Comparison of ENCODE assay signal across 13 cellular contexts in the genomic region with DNA sequence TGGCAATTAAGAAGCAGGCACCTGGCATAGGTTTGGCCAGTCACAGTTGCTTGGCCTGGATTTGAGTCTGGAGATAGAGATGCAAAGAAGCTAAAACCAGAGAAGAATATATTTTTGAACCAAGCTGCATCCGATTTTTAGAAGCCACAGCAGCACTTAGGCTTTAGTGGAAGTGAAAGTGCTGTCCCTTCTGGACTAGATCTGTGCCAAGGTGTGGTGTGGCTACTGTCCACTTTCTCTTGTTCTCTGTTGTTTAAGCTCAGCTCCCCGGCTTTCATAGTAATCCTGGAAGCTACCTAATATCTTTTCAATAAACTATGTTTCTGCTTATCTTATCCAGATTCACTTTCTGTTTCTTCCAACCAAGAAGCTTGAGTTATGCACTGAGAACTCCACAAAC.
DNase-seq lines count a peak whose midpoint lies in the region; ATAC-seq and TF ChIP-seq lines count a peak whose summit lies in the region.
"Had no signal": no experiment of that assay in that cellular context is flagged by ENCODE, and none has a peak within 500 bp of the region (broad histone marks: within the 10 kb centered on the region; RNA-seq: fewer than 3 reads in every experiment).

No MANE protein-coding gene starts in this region.

- no peaks in the 10 kb centered on the region for H4K20me1 ChIP-seq in OCI-LY3 (ENCODE audit: insufficient read depth, low read length)

- H3K4me3 Mint-ChIP-seq in CD4-positive, alpha-beta memory T cell, result peak overlapping the region in 2 of 8 donors; percentile 26 to 42
- H3K4me3 Mint-ChIP-seq: CD8-positive, alpha-beta T cell had no signal

- in situ Hi-C loops in G401 (cut with HindIII; ENCODE audit: low sequenced_read_pairs), result no loop called here

- intact Hi-C loops in CD4-positive, alpha-beta memory T cell (cut with micrococcal nuclease), result no loop called here

- H3K36me3 ChIP-seq in OCI-LY3 (replicated peaks; ENCODE audit: low read depth, low read length), result no peaks in the 10 kb centered on the region
- no peaks in the 10 kb centered on the region for H3K36me3 ChIP-seq in CD4-positive, alpha-beta memory T cell (ENCODE audit: insufficient read depth, low read length)
- H3K36me3 ChIP-seq: adrenal gland, left lung had no signal

- no peak overlapping the region for H3K4me3 ChIP-seq in OCI-LY3 (ENCODE audit: low read length)
- H3K4me3 ChIP-seq in foreskin fibroblast (ENCODE audit: low read depth in 1 of 2, low read length in 2 of 2), result peak overlapping the region; percentile 30 to 36
- no peak overlapping the region for H3K4me3 ChIP-seq in CD4-positive, alpha-beta memory T cell (ENCODE audit: low read length in 2 of 2)
- H3K4me3 ChIP-seq: adrenal gland, left lung had no signal

- H3K4me2 ChIP-seq in OCI-LY3 (ENCODE audit: low read length), result peak overlapping the region; percentile 23; the same call in 1 of the 2 replicates

- H3K36me3 Mint-ChIP-seq in CD4-positive, alpha-beta memory T cell, result no peaks in the 10 kb centered on the region
- H3K36me3 Mint-ChIP-seq: CD8-positive, alpha-beta T cell had no signal

- no peaks in the 10 kb centered on the region for H3K79me2 ChIP-seq in OCI-LY3 (ENCODE audit: low read length)

- CTCF ChIA-PET in CD4-positive, alpha-beta memory T cell (lab: Charles Lee; ENCODE audit: partially characterized antibody), result no interaction called here

- no peak overlapping the region for H3K9ac ChIP-seq in OCI-LY3 (ENCODE audit: low read length)

- TF ChIP-seq CTCF in OCI-LY3 (IDR thresholded peaks at IDR 0.05; ENCODE audit: low read depth, low read length), result no peak
- TF ChIP-seq CTCF in foreskin fibroblast (IDR thresholded peaks at IDR 0.05; ENCODE audit: low read depth, low read length), result no peak

- H3K27ac Mint-ChIP-seq in CD4-positive, alpha-beta memory T cell, result no peak overlapping the region
- H3K27ac Mint-ChIP-seq: CD8-positive, alpha-beta T cell had no signal

- no peaks in the 10 kb centered on the region for H3K4me1 ChIP-seq in OCI-LY3 (ENCODE audit: low read length)
- no peaks in the 10 kb centered on the region for H3K4me1 ChIP-seq in CD4-positive, alpha-beta memory T cell (ENCODE audit: insufficient read depth, low read length)
- H3K4me1 ChIP-seq: adrenal gland, left lung had no signal

- peaks cover 0 to 3% (median 0%) of the 10 kb centered on the region in 8 donors for H3K9me3 Mint-ChIP-seq in CD4-positive, alpha-beta memory T cell
- H3K9me3 Mint-ChIP-seq: CD8-positive, alpha-beta T cell had no signal

- DNase-seq in AG20443 (ENCODE audit: low spot score), result peak; percentile 23
- DNase-seq in foreskin fibroblast, result no peak
- no peak for DNase-seq in CD4-positive, alpha-beta memory T cell
- no peak for DNase-seq in G401 (ENCODE audit: low spot score)
- no peak for DNase-seq in NCI-H2107 treated with DMSO at 0.1 percent for 48 hours (lab: John Stamatoyannopoulos, UW; ENCODE audit: unreplicated experiment)
- DNase-seq: adrenal gland; CD8-positive, alpha-beta T cell; left lung; small intestine had no signal

- 0 out of 2 replicates have a peak, but pooled peaks cover 6% of the 10 kb centered on the region for H3K27me3 ChIP-seq in OCI-LY3 (ENCODE audit: low read depth, low read length)
- H3K27me3 ChIP-seq in CD4-positive, alpha-beta memory T cell (ENCODE audit: insufficient read depth, low read length), result no peaks in the 10 kb centered on the region
- H3K27me3 ChIP-seq: adrenal gland, left lung had no signal

- no peak overlapping the region for H3K27ac ChIP-seq in OCI-LY3 (ENCODE audit: low read length)
- H3K27ac ChIP-seq in CD4-positive, alpha-beta memory T cell (ENCODE audit: low read depth, low read length), result no peak overlapping the region
- H3K27ac ChIP-seq: adrenal gland, left lung, VCaP had no signal

- ATAC-seq in GM21717 (IDR thresholded peaks at IDR 0.05; ENCODE audit: unreplicated experiment), result peak; percentile 41
- no peak for ATAC-seq in HG02588 (IDR thresholded peaks at IDR 0.05; ENCODE audit: unreplicated experiment)
- ATAC-seq: CD8-positive, alpha-beta T cell had no signal

- H3K4me1 Mint-ChIP-seq in CD4-positive, alpha-beta memory T cell, result peaks cover 0 to 7% (median 3%) of the 10 kb centered on the region in 4 donors

- H3K9me3 ChIP-seq in OCI-LY3 (ENCODE audit: insufficient read depth, low read length), result no peaks in the 10 kb centered on the region
- no peaks in the 10 kb centered on the region for H3K9me3 ChIP-seq in CD4-positive, alpha-beta memory T cell (ENCODE audit: control insufficient read depth in 1 of 2, low read length in 2 of 2)
- H3K9me3 ChIP-seq: adrenal gland, left lung had no signal

- H2AFZ ChIP-seq in OCI-LY3 (ENCODE audit: low read depth, low read length), result no peak overlapping the region

- POLR2A ChIA-PET in CD4-positive, alpha-beta memory T cell (lab: Charles Lee; ENCODE audit: partially characterized antibody), result no interaction called here

- H3K27me3 Mint-ChIP-seq in CD4-positive, alpha-beta memory T cell, result peaks cover 0 to 1% of the 10 kb centered on the region in 2 donors

Comparison
In these comparisons a context has a peak if more than half of its experiments do, and no peak if none do; other contexts are left out.
1. H3K4me3 ChIP-seq: peak in foreskin fibroblast (2 of 2); none in OCI-LY3 (single experiment) and CD4-positive, alpha-beta memory T cell (0 of 2).